In the genomic region with DNA sequence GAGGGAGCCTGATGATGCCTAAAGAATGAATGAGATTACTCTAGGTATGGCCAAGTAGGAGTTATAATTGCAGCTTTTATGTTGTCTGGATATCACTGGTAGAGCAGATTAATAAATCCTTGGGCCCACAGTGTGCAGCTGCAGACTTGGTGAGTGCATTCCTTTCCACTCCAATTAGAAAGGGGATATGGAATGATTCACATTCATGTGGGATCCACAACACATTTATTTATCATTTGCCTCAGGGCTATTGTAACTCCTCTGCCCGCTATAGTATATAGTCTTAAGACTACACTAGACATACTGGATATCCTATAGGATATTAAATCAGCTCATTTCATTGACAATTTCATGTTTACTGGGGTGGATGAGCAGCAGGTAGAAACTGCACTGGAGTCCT, we compare ENCODE assay signal across 20 cellular contexts. TPM values are rescaled to one million over a fixed set of nuclear protein-coding genes. Genes with fewer than 3 reads are reported as not detected.
DNase-seq lines count a peak whose midpoint lies in the region; ATAC-seq and TF ChIP-seq lines count a peak whose summit lies in the region.
"Had no signal": no experiment of that assay in that cellular context is flagged by ENCODE, and none has a peak within 500 bp of the region (broad histone marks: within the 10 kb centered on the region; RNA-seq: fewer than 3 reads in every experiment).

No MANE protein-coding gene starts in this region.

- H3K27ac ChIP-seq in foreskin keratinocyte (no peak overlapping the region), sigmoid colon (no peak overlapping the region)
- H3K27ac ChIP-seq: HL-60 had no signal

- no peak for TF ChIP-seq EP300 in sigmoid colon (IDR thresholded peaks at IDR 0.05)

- TF ChIP-seq POLR2A in sigmoid colon (IDR thresholded peaks at IDR 0.05) = no peak

- ATAC-seq in foreskin keratinocyte = peak; percentile 74
- ATAC-seq in HG03175 (IDR thresholded peaks at IDR 0.05; ENCODE audit: unreplicated experiment) = no peak
- ATAC-seq in GM18502 (IDR thresholded peaks at IDR 0.05; ENCODE audit: poor library complexity, unreplicated experiment) = no peak

- 73 to 95% methylated on average over 1 of the region's 1 CpG for WGBS in sigmoid colon, 2 donors

- TF ChIP-seq CTCF in foreskin keratinocyte (conservative IDR thresholded peaks at IDR 0.05) = no peak
- TF ChIP-seq CTCF in sigmoid colon (IDR thresholded peaks at IDR 0.05) = no peak

- peaks cover under 1% of the 10 kb centered on the region for H3K27me3 ChIP-seq in foreskin keratinocyte
- H3K27me3 ChIP-seq in sigmoid colon = peaks cover 0 to 6% (median 0%) of the 10 kb centered on the region in 3 donors

- H3K4me1 ChIP-seq in foreskin keratinocyte (peaks cover 6% of the 10 kb centered on the region), sigmoid colon (no peaks in the 10 kb centered on the region)
- H3K4me1 ChIP-seq: BE2C had no signal

- H3K36me3 ChIP-seq in sigmoid colon = no peaks in the 10 kb centered on the region
- H3K36me3 ChIP-seq: BE2C had no signal

- intact Hi-C loops in sigmoid colon (cut with DNase I) = no loop called here

- H3K9me3 ChIP-seq in sigmoid colon = no peaks in the 10 kb centered on the region
- H3K9me3 ChIP-seq: BE2C had no signal

- DNase-seq in ELR (ENCODE audit: low read depth) (peak; percentile 29), RPMI7951 (ENCODE audit: low read depth) (peak; percentile 71), foreskin keratinocyte (peak; percentile 26 to 70), Kasumi-1 (lab: John Stamatoyannopoulos, UW) (no peak), sigmoid colon (no peak)
- DNase-seq: ACHN; BE2C; C1 segment of cervical spinal cord; CD4-positive, CD25-positive, alpha-beta regulatory T cell; CD8-positive, alpha-beta memory T cell; COR-L47; DMS 273 treated with DMSO at 0.1 percent for 48 hours; DMS53; DND-41; GF-D8; H9 had no signal

- no peak overlapping the region for H3K4me3 ChIP-seq in sigmoid colon

RNA-seq across cellular contexts. Expression of gene HLA-G, which starts 11.6 kb away (rescaled TPM):
- not detected in 2 replicates for total RNA-seq in RPMI7951 (2014; rRNA removed; shearing (Covaris generic))
- total RNA-seq in foreskin keratinocyte (1.7 and 2.5 TPM in 2 replicates), sigmoid colon (not detected)
- polyA plus RNA-seq in foreskin keratinocyte (1.9 and 4.2 TPM in 2 replicates), sigmoid colon (under 1 TPM in 1 of 3 donors, not detected in 2; 0.09 TPM)
- total RNA-seq: HT1080 had no signal

Comparison
In these comparisons a context has a peak if more than half of its experiments do, and no peak if none do; other contexts are left out.
1. DNase-seq: peak in ELR (single experiment), RPMI7951 (single experiment) and foreskin keratinocyte (2 of 2); none in Kasumi-1 (0 of 2) and sigmoid colon (single experiment).